ENCODE assay signal across 1 cellular context in the genomic region with DNA sequence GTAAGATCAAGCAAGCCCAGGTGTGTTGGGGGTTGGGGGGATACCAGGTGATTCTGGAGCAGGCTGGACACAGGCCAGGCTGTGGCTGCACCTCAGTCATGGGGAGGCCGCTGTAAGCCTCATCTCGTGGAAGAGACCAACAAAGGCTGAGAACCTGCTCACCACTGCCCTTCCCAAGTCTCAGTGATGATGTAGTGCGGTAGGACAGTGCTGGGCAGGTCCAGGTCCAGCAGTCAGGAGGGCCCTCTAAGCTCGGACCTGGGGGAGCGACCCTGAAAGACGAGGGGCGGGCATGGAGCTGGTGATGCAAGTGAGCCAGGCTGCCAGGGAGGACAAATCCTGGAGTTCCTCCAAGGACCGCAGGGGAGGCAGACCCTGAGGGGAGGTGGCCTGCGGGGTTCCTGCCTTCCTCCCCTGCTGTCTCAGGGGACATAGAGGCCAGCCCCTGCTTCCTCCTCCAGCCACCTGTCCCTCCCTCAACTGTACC.
TF ChIP-seq lines count a peak whose summit lies in the region.

No MANE protein-coding gene starts in this region.

TF ChIP-seq in IMR-90, 13 proteins besides CTCF, POLR2A, EP300 and RAD21:
- no peak for TF ChIP-seq RFX5 (IDR thresholded peaks at IDR 0.05; ENCODE audit: low read depth, low read length)
- TF ChIP-seq MAZ (IDR thresholded peaks at IDR 0.05; ENCODE audit: borderline replicate concordance, low read depth, low read length) = no peak
- TF ChIP-seq CEBPB (IDR thresholded peaks at IDR 0.05; ENCODE audit: low read depth, low read length) = no peak
- no peak for TF ChIP-seq FOS (IDR thresholded peaks at IDR 0.05; ENCODE audit: low read depth, low read length)
- no peak for TF ChIP-seq MXI1 (IDR thresholded peaks at IDR 0.05; ENCODE audit: borderline replicate concordance, low read depth, low read length)
- TF ChIP-seq ELK1 (IDR thresholded peaks at IDR 0.05; ENCODE audit: borderline replicate concordance, low read depth, low read length) = no peak
- no peak for TF ChIP-seq NFE2L2 (IDR thresholded peaks at IDR 0.05; ENCODE audit: low read depth, low read length)
- TF ChIP-seq CHD1 (IDR thresholded peaks at IDR 0.05; ENCODE audit: low read depth, low read length) = no peak
- TF ChIP-seq BHLHE40 (IDR thresholded peaks at IDR 0.05; ENCODE audit: low read depth, low read length) = no peak
- no peak for TF ChIP-seq SMC3 (IDR thresholded peaks at IDR 0.05; ENCODE audit: low read depth, low read length)
- TF ChIP-seq RCOR1 (IDR thresholded peaks at IDR 0.05; ENCODE audit: insufficient replicate concordance, low read length) = no peak
